8 cellular contexts compared by ENCODE assay signal in genomic region chr5:100535060-100536005, GRCh38. TPM values are rescaled to one million over a fixed set of nuclear protein-coding genes. Genes with fewer than 3 reads are reported as not detected.
DNase-seq lines count a peak whose midpoint lies in the region; ATAC-seq and FAIRE-seq lines count a peak whose summit lies in the region.

Gene FAM174A (plus strand): TSS chr5:100535374. CDS start chr5:100535531, 157 bp downstream.

- WGBS in mesodermal cell (ENCODE audit: insufficient coverage in 2 of 2), 2 experiments, result 1 to 2% methylated on average over 47 to 49 of the region's 62 CpGs

- peak; percentile 96 for FAIRE-seq in HTR-8/SVneo (lab: Jason Lieb, UNC)

- H3K36me3 ChIP-seq in mesodermal cell (ENCODE audit: control insufficient read depth, insufficient read depth, low read length), result no peaks in the 10 kb centered on the region

- in situ Hi-C loops in endometrial microvascular endothelial cells (cut with HindIII; ENCODE audit: inconsistent ontology term, low pct_unique_long_range_greater_than_20kb, low sequenced_read_pairs), result no loop called here

- DNase-seq in COLO668 (lab: John Stamatoyannopoulos, UW; ENCODE audit: unreplicated experiment), result peak; percentile 92
- DNase-seq in HTR-8/SVneo (ENCODE audit: insufficient read length, low spot score), result peak; percentile 77
- peak; percentile 87 for DNase-seq in NOMO-1 treated with dmso at 0.1 percent for 144 hours (lab: John Stamatoyannopoulos, UW; ENCODE audit: unreplicated experiment)
- DNase-seq in activated CD8-positive, alpha-beta memory T cell treated with anti-CD3 and anti-CD28 coated beads, Interleukin-2, amount 50 U/mL, for 24 hours (ENCODE audit: extremely low read depth), result peak; percentile 87
- DNase-seq in stimulated activated CD8-positive, alpha-beta memory T cell treated with anti-CD3 and anti-CD28 coated beads, Interleukin-15, amount 100 ng/mL, for 4 hours (ENCODE audit: low read depth in 2 of 2), result peak; percentile 80 to 87

- H3K4me1 ChIP-seq in mesodermal cell (ENCODE audit: control insufficient read depth, insufficient read depth, low read length, poor library complexity, severe bottlenecking), result no peaks in the 10 kb centered on the region

- peak; percentile 98 for ATAC-seq in GM21367 (IDR thresholded peaks at IDR 0.05; ENCODE audit: unreplicated experiment)

- peak within 1 kb of the TSS; percentile 65 for H3K4me3 ChIP-seq in mesodermal cell (ENCODE audit: extremely low read depth, insufficient read depth, low read length, poor library complexity, severe bottlenecking)

- peaks cover 14% of the 10 kb centered on the region for H3K9me3 ChIP-seq in mesodermal cell (ENCODE audit: control insufficient read depth, low read length)

- H3K27ac ChIP-seq in mesodermal cell (ENCODE audit: low read depth, low read length, severe bottlenecking), result peak within 1 kb of the TSS; percentile 72

RNA-seq across cellular contexts. Expression of gene FAM174A, which starts in this region (rescaled TPM):
- total RNA-seq in endometrial microvascular endothelial cells (ENCODE audit: inconsistent ontology term), result 11.3 TPM
- polyA plus RNA-seq in mesodermal cell (2013, experiment 1 of 2), result 10.3 TPM
- 9.0 TPM for polyA plus RNA-seq in mesodermal cell (2013, experiment 2 of 2)

Comparison
In these comparisons a context has a peak if more than half of its experiments do, and no peak if none do; other contexts are left out.
1. Peak in every context shown above with its lines: DNase-seq, ATAC-seq, H3K4me3 ChIP-seq and H3K27ac ChIP-seq.